Comparison of ENCODE assay signal across 1 cellular context in the genomic region with DNA sequence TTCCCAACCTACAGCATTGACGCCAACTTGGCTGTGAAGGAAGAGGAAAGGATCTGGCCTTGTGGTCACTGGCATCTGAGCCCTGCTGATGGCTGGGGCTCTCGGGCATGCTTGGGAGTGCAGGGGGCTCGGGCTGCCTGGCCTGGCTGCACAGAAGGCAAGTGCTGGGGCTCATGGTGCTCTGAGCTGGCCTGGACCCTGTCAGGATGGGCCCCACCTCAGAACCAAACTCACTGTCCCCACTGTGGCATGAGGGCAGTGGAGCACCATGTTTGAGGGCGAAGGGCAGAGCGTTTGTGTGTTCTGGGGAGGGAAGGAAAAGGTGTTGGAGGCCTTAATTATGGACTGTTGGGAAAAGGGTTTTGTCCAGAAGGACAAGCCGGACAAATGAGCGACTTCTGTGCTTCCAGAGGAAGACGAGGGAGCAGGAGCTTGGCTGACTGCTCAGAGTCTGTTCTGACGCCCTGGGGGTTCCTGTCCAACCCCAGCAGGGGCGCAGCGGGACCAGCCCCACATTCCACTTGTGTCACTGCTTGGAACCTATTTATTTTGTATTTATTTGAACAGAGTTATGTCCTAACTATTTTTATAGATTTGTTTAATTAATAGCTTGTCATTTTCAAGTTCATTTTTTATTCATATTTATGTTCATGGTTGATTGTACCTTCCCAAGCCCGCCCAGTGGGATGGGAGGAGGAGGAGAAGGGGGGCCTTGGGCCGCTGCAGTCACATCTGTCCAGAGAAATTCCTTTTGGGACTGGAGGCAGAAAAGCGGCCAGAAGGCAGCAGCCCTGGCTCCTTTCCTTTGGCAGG.
TF ChIP-seq lines count a peak whose summit lies in the region.

No MANE protein-coding gene starts in this region.

TF ChIP-seq in K562, 482 proteins besides CTCF, POLR2A, EP300 and RAD21:
- TF ChIP-seq ZNF583 (CRISPR knock-in tag; IDR thresholded peaks at IDR 0.05) (no peak), EZH2 (IDR thresholded peaks at IDR 0.05; ENCODE audit: borderline replicate concordance, low read depth, low read length) (no peak), HDAC2 (IDR thresholded peaks at IDR 0.05) (no peak), MTA2 (IDR thresholded peaks at IDR 0.05; ENCODE audit: low read depth) (no peak), POLR2H (tag; IDR thresholded peaks at IDR 0.05; ENCODE audit: low read depth) (no peak), ZNF3 (CRISPR knock-in tag; IDR thresholded peaks at IDR 0.05) (no peak), EWSR1 (IDR thresholded peaks at IDR 0.05; ENCODE audit: borderline replicate concordance, low read depth, partially characterized antibody) (no peak), CHCHD3 (CRISPR knock-in tag; IDR thresholded peaks at IDR 0.05) (no peak), THRB (CRISPR knock-in tag; conservative IDR thresholded peaks at IDR 0.05) (0 out of 2 replicates have a peak, but pooled peaks have one; percentile 28), SAFB2 (IDR thresholded peaks at IDR 0.05; ENCODE audit: borderline replicate concordance, low read depth, low read length, severe bottlenecking) (no peak), TOE1 (IDR thresholded peaks at IDR 0.05; ENCODE audit: borderline replicate concordance) (no peak), TOE1 (CRISPR knock-in tag; IDR thresholded peaks at IDR 0.05; ENCODE audit: borderline replicate concordance, low read depth) (no peak), ARHGAP35 (IDR thresholded peaks at IDR 0.05; ENCODE audit: partially characterized antibody) (no peak), CSDE1 (IDR thresholded peaks at IDR 0.05) (no peak), HDGF (IDR thresholded peaks at IDR 0.05) (no peak), NFXL1 (CRISPR knock-in tag; IDR thresholded peaks at IDR 0.05) (no peak), MYBL2 (IDR thresholded peaks at IDR 0.05; ENCODE audit: low read depth) (no peak), MYBL2 (CRISPR knock-in tag; IDR thresholded peaks at IDR 0.05; ENCODE audit: borderline replicate concordance) (no peak), FOXA1 (IDR thresholded peaks at IDR 0.05; ENCODE audit: borderline replicate concordance) (no peak), GATAD2A (IDR thresholded peaks at IDR 0.05) (no peak), ZNF224 (CRISPR knock-in tag; IDR thresholded peaks at IDR 0.05) (no peak), POLR2G (IDR thresholded peaks at IDR 0.05; ENCODE audit: low read depth, low read length) (peak; percentile 45; the same call in 1 of the 2 replicates), SMAD2 (IDR thresholded peaks at IDR 0.05; ENCODE audit: low read depth, low read length) (no peak), NCOA6 (IDR thresholded peaks at IDR 0.05) (no peak), HMGXB4 (CRISPR knock-in tag; IDR thresholded peaks at IDR 0.05) (no peak), XRCC3 (IDR thresholded peaks at IDR 0.05) (no peak), TRIM28 (IDR thresholded peaks at IDR 0.05) (no peak), RERE (CRISPR knock-in tag; IDR thresholded peaks at IDR 0.05; ENCODE audit: borderline replicate concordance) (no peak), PPARD (CRISPR knock-in tag; IDR thresholded peaks at IDR 0.05) (no peak), CREM (IDR thresholded peaks at IDR 0.05; ENCODE audit: low read depth) (no peak), SUPT5H (IDR thresholded peaks at IDR 0.05) (peak; percentile 64), C11orf30 (IDR thresholded peaks at IDR 0.05; ENCODE audit: low read depth) (no peak)
- TF ChIP-seq, protein P1, sequence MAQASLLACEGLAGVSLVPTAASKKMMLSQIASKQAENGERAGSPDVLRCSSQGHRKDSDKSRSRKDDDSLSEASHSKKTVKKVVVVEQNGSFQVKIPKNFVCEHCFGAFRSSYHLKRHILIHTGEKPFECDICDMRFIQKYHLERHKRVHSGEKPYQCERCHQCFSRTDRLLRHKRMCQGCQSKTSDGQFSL (CRISPR knock-in tag; IDR thresholded peaks at IDR 0.05) = 0 out of 2 replicates have a peak, but pooled peaks have one; percentile 11
- TF ChIP-seq, protein P1 (tag; IDR thresholded peaks at IDR 0.05) = no peak
- TF ChIP-seq, protein P2, sequence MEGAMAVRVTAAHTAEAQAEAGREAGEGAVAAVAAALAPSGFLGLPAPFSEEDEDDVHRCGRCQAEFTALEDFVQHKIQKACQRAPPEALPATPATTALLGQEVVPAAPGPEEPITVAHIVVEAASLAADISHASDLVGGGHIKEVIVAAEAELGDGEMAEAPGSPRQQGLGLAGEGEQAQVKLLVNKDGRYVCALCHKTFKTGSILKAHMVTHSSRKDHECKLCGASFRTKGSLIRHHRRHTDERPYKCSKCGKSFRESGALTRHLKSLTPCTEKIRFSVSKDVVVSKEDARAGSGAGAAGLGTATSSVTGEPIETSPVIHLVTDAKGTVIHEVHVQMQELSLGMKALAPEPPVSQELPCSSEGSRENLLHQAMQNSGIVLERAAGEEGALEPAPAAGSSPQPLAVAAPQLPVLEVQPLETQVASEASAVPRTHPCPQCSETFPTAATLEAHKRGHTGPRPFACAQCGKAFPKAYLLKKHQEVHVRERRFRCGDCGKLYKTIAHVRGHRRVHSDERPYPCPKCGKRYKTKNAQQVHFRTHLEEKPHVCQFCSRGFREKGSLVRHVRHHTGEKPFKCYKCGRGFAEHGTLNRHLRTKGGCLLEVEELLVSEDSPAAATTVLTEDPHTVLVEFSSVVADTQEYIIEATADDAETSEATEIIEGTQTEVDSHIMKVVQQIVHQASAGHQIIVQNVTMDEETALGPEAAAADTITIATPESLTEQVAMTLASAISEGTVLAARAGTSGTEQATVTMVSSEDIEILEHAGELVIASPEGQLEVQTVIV (CRISPR knock-in tag; IDR thresholded peaks at IDR 0.05; ENCODE audit: borderline replicate concordance) = no peak
- TF ChIP-seq, protein P3, sequence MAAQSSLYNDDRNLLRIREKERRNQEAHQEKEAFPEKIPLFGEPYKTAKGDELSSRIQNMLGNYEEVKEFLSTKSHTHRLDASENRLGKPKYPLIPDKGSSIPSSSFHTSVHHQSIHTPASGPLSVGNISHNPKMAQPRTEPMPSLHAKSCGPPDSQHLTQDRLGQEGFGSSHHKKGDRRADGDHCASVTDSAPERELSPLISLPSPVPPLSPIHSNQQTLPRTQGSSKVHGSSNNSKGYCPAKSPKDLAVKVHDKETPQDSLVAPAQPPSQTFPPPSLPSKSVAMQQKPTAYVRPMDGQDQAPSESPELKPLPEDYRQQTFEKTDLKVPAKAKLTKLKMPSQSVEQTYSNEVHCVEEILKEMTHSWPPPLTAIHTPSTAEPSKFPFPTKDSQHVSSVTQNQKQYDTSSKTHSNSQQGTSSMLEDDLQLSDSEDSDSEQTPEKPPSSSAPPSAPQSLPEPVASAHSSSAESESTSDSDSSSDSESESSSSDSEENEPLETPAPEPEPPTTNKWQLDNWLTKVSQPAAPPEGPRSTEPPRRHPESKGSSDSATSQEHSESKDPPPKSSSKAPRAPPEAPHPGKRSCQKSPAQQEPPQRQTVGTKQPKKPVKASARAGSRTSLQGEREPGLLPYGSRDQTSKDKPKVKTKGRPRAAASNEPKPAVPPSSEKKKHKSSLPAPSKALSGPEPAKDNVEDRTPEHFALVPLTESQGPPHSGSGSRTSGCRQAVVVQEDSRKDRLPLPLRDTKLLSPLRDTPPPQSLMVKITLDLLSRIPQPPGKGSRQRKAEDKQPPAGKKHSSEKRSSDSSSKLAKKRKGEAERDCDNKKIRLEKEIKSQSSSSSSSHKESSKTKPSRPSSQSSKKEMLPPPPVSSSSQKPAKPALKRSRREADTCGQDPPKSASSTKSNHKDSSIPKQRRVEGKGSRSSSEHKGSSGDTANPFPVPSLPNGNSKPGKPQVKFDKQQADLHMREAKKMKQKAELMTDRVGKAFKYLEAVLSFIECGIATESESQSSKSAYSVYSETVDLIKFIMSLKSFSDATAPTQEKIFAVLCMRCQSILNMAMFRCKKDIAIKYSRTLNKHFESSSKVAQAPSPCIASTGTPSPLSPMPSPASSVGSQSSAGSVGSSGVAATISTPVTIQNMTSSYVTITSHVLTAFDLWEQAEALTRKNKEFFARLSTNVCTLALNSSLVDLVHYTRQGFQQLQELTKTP (IDR thresholded peaks at IDR 0.05; ENCODE audit: low read depth in 1 of 2, partially characterized antibody in 2 of 2) = no peak
- TF ChIP-seq, protein P4, sequence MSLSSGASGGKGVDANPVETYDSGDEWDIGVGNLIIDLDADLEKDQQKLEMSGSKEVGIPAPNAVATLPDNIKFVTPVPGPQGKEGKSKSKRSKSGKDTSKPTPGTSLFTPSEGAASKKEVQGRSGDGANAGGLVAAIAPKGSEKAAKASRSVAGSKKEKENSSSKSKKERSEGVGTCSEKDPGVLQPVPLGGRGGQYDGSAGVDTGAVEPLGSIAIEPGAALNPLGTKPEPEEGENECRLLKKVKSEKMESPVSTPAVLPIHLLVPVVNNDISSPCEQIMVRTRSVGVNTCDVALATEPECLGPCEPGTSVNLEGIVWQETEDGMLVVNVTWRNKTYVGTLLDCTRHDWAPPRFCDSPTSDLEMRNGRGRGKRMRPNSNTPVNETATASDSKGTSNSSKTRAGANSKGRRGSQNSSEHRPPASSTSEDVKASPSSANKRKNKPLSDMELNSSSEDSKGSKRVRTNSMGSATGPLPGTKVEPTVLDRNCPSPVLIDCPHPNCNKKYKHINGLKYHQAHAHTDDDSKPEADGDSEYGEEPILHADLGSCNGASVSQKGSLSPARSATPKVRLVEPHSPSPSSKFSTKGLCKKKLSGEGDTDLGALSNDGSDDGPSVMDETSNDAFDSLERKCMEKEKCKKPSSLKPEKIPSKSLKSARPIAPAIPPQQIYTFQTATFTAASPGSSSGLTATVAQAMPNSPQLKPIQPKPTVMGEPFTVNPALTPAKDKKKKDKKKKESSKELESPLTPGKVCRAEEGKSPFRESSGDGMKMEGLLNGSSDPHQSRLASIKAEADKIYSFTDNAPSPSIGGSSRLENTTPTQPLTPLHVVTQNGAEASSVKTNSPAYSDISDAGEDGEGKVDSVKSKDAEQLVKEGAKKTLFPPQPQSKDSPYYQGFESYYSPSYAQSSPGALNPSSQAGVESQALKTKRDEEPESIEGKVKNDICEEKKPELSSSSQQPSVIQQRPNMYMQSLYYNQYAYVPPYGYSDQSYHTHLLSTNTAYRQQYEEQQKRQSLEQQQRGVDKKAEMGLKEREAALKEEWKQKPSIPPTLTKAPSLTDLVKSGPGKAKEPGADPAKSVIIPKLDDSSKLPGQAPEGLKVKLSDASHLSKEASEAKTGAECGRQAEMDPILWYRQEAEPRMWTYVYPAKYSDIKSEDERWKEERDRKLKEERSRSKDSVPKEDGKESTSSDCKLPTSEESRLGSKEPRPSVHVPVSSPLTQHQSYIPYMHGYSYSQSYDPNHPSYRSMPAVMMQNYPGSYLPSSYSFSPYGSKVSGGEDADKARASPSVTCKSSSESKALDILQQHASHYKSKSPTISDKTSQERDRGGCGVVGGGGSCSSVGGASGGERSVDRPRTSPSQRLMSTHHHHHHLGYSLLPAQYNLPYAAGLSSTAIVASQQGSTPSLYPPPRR (CRISPR knock-in tag; IDR thresholded peaks at IDR 0.05; ENCODE audit: borderline replicate concordance) = no peak
